Comparison of ENCODE assay signal across 9 cellular contexts in the genomic region with DNA sequence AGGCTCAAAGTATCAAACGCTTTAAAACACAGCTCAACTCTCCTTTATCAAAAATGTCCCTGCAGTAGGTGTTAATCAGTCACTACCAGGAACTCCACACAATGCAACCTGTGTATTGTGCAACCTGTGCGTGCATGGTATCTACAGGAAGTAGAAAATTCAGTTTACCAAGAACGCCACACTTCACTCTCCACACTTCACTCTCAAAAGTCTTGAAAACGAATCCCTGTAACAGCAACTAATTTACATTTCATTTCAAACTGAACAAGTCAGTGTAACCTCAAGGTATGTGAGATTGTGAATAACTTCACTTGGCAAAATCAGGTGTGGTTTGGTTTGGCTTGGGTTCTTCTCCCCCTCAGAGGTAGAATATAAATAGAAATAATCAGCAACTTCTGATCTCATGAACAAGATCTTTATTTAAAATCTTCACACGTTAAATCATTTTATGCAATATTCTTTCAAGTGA. TPM values are rescaled to one million over a fixed set of nuclear protein-coding genes. Genes with fewer than 3 reads are reported as not detected.
A peak's percentile ranks its signal among the peaks of the same experiment; 100 is the strongest.
DNase-seq lines count a peak whose midpoint lies in the region; ATAC-seq, FAIRE-seq and TF ChIP-seq lines count a peak whose summit lies in the region.
"Had no signal": no experiment of that assay in that cellular context is flagged by ENCODE, and none has a peak within 500 bp of the region (broad histone marks: within the 10 kb centered on the region; RNA-seq: fewer than 3 reads in every experiment).

No MANE protein-coding gene starts in this region.

- H3K4me3 ChIP-seq in CD4-positive, alpha-beta memory T cell (ENCODE audit: low read length in 2 of 2): peak overlapping the region; percentile 42 to 79
- H3K4me3 ChIP-seq in duodenal mucosa (ENCODE audit: low read depth in 1 of 2, low read length in 2 of 2): peak overlapping the region; percentile 72 to 92
- peak overlapping the region in 3 of 4 donors; percentile 76 to 89 (median 84) for H3K4me3 ChIP-seq in pancreas

- ATAC-seq in GM21619 (IDR thresholded peaks at IDR 0.05; ENCODE audit: unreplicated experiment) (peak; percentile 24), pancreas (peak; percentile 61 to 78 (median 68)), GM21717 (IDR thresholded peaks at IDR 0.05; ENCODE audit: unreplicated experiment) (no peak)

- H3K27me3 Mint-ChIP-seq in CD4-positive, alpha-beta memory T cell: no peaks in the 10 kb centered on the region

- H3K4me1 Mint-ChIP-seq in CD4-positive, alpha-beta memory T cell: peaks cover 31 to 48% (median 40%) of the 10 kb centered on the region in 4 donors

- POLR2A ChIA-PET in CD4-positive, alpha-beta memory T cell (lab: Charles Lee; ENCODE audit: partially characterized antibody): no interaction called here

- H3K36me3 ChIP-seq in CD4-positive, alpha-beta memory T cell (ENCODE audit: insufficient read depth, low read length): no peaks in the 10 kb centered on the region
- H3K36me3 ChIP-seq in duodenal mucosa (ENCODE audit: control insufficient read depth in 1 of 2, insufficient read depth in 2 of 2, low read length in 2 of 2) (no peaks in the 10 kb centered on the region), pancreas (no peaks in the 10 kb centered on the region)

- intact Hi-C loops in CD4-positive, alpha-beta memory T cell (cut with micrococcal nuclease): loop anchor here (5.0 to 10.0 kb wide), 4 partner anchors 416 to 1919 kb away; a partner anchor contains a TSS
- intact Hi-C loops in pancreas (cut with DNase I): no loop called here

- FAIRE-seq in pancreas (lab: Jason Lieb, UNC): peak; percentile 34
- FAIRE-seq: endometrium had no signal

- peak overlapping the region; percentile 82 to 96 (median 92) for H3K4me3 Mint-ChIP-seq in CD4-positive, alpha-beta memory T cell

- no peaks in the 10 kb centered on the region for H3K27me3 ChIP-seq in CD4-positive, alpha-beta memory T cell (ENCODE audit: insufficient read depth, low read length)
- H3K27me3 ChIP-seq in duodenal mucosa (ENCODE audit: control insufficient read depth in 1 of 2, insufficient read depth in 2 of 2, low read length in 2 of 2): no peaks in the 10 kb centered on the region
- H3K27me3 ChIP-seq in pancreas: no peaks in the 10 kb centered on the region

- peaks cover 17% of the 10 kb centered on the region for H3K4me1 ChIP-seq in CD4-positive, alpha-beta memory T cell (ENCODE audit: insufficient read depth, low read length)
- H3K4me1 ChIP-seq in duodenal mucosa (ENCODE audit: control insufficient read depth in 1 of 2, insufficient read depth in 2 of 2, low read length in 2 of 2) (peaks cover 28 to 36% of the 10 kb centered on the region in 2 donors), pancreas (peaks cover 12 to 39% (median 34%) of the 10 kb centered on the region in 3 donors)

- H3K9me3 ChIP-seq in CD4-positive, alpha-beta memory T cell (ENCODE audit: control insufficient read depth in 1 of 2, low read length in 2 of 2): no peaks in the 10 kb centered on the region
- H3K9me3 ChIP-seq in duodenal mucosa (ENCODE audit: control insufficient read depth in 1 of 2, low read length in 2 of 2): no peaks in the 10 kb centered on the region
- no peaks in the 10 kb centered on the region for H3K9me3 ChIP-seq in pancreas

- peaks cover 9 to 11% of the 10 kb centered on the region in 2 donors for H3K36me3 Mint-ChIP-seq in CD4-positive, alpha-beta memory T cell

- 6% methylated on average over 5 of the region's 5 CpGs for WGBS in pancreas, 2 donors

- no peaks in the 10 kb centered on the region for H3K9me3 Mint-ChIP-seq in CD4-positive, alpha-beta memory T cell

- peak overlapping the region; percentile 87 to 94 (median 91) for H3K27ac Mint-ChIP-seq in CD4-positive, alpha-beta memory T cell

- peak; percentile 24 to 62 (median 40) for DNase-seq in CD4-positive, alpha-beta memory T cell
- DNase-seq in NCI-H526 (lab: John Stamatoyannopoulos, UW): peak; percentile 26 to 56
- DNase-seq in pancreas: peak in 4 of 6 donors; percentile 29 to 67 (median 66)
- DNase-seq in NCI-H1092 treated with DMSO at 0.1 percent for 48 hours (lab: John Stamatoyannopoulos, UW): no peak
- no peak for DNase-seq in pons (ENCODE audit: low spot score)

- peak overlapping the region; percentile 69 to 74 for H3K9ac ChIP-seq in duodenal mucosa (ENCODE audit: low read depth in 1 of 2, low read length in 2 of 2)

- TF ChIP-seq CTCF in pancreas (IDR thresholded peaks at IDR 0.05): no peak

- H3K27ac ChIP-seq in CD4-positive, alpha-beta memory T cell (ENCODE audit: low read depth, low read length): peak overlapping the region; percentile 79
- peak overlapping the region; percentile 37 for H3K27ac ChIP-seq in duodenal mucosa (ENCODE audit: low read depth, low read length)
- H3K27ac ChIP-seq in pancreas: peak overlapping the region; percentile 72 to 91 (median 86)

- CTCF ChIA-PET in CD4-positive, alpha-beta memory T cell (lab: Charles Lee; ENCODE audit: partially characterized antibody): no interaction called here

RNA-seq across cellular contexts. Expression of a gene that starts 1.6 kb away (rescaled TPM):
- total RNA-seq in CD4-positive, alpha-beta memory T cell: 10 to 100 TPM; 33.6 to 36.3 TPM
- polyA plus RNA-seq in CD4-positive, alpha-beta memory T cell: 1 to 10 TPM; 1.6 to 9.3 TPM
- total RNA-seq in pancreas: 10 to 100 TPM; 21.3 to 41.7 (median 26.3) TPM
- 10 to 100 TPM in 1 of 2 donors, 1 to 10 TPM in 1; 9.6 to 10.2 TPM for polyA plus RNA-seq in pancreas

Comparison
In these comparisons a context has a peak if more than half of its experiments do, and no peak if none do; other contexts are left out.
1. DNase-seq: peak in CD4-positive, alpha-beta memory T cell (5 of 5), NCI-H526 (2 of 2) and pancreas (4 of 6); none in NCI-H1092 treated with DMSO at 0.1 percent for 48 hours (single experiment) and pons (single experiment).
2. Peak in every context shown above with its lines, with median percentiles within 50 percentile points of each other: H3K27ac ChIP-seq and H3K4me3 ChIP-seq.